15 cellular contexts compared by ENCODE assay signal in genomic region chr1:165409957-165410356, GRCh38. TPM values are rescaled to one million over a fixed set of nuclear protein-coding genes. Genes with fewer than 3 reads are reported as not detected.
DNase-seq lines count a peak whose midpoint lies in the region; ATAC-seq and TF ChIP-seq lines count a peak whose summit lies in the region.
"Had no signal": no experiment of that assay in that cellular context is flagged by ENCODE, and none has a peak within 500 bp of the region (broad histone marks: within the 10 kb centered on the region; RNA-seq: fewer than 3 reads in every experiment).

No MANE protein-coding gene starts in this region.

- H3K27ac ChIP-seq in right atrium auricular region (peak overlapping the region in 1 of 2 donors; percentile 24), left ventricle myocardium inferior (replicated peaks) (peak overlapping the region; percentile 54), lower lobe of right lung (no peak overlapping the region)
- H3K27ac ChIP-seq: BLaER1 had no signal

- H3K4me1 ChIP-seq in right atrium auricular region (peaks cover 0 to 14% of the 10 kb centered on the region in 2 donors), left ventricle myocardium inferior (peaks cover 25% of the 10 kb centered on the region), lower lobe of right lung (no peaks in the 10 kb centered on the region)
- H3K4me1 ChIP-seq: BLaER1, Caco-2 had no signal

- TF ChIP-seq CTCF in right atrium auricular region (IDR thresholded peaks at IDR 0.05) (no peak), left ventricle myocardium inferior (IDR thresholded peaks at IDR 0.05; ENCODE audit: borderline replicate concordance) (no peak), lower lobe of right lung (IDR thresholded peaks at IDR 0.05) (no peak)

- H3K27me3 ChIP-seq in right atrium auricular region, result no peaks in the 10 kb centered on the region
- H3K27me3 ChIP-seq in left ventricle myocardium inferior (ENCODE audit: low read depth), result peaks cover 29% of the 10 kb centered on the region
- no peaks in the 10 kb centered on the region for H3K27me3 ChIP-seq in lower lobe of right lung (ENCODE audit: low read depth)
- H3K27me3 ChIP-seq: BLaER1 had no signal

- H3K4me3 ChIP-seq in right atrium auricular region (no peak overlapping the region), left ventricle myocardium inferior (no peak overlapping the region), lower lobe of right lung (no peak overlapping the region)
- H3K4me3 ChIP-seq: BLaER1, GM23338 had no signal

- intact Hi-C loops in Right ventricle myocardium inferior (cut with DNase I), result loop anchor here (5.0 kb wide), 1 partner anchor 42 kb away; no protein-coding TSS in a partner anchor
- intact Hi-C loops in left ventricle myocardium inferior (cut with micrococcal nuclease), result loop anchor here (5.0 kb wide), 1 partner anchor 182 kb away; no protein-coding TSS in a partner anchor
- intact Hi-C loops in lower lobe of right lung (cut with DNase I), result loop anchor here (10.0 kb wide), 1 partner anchor 505 kb away; no protein-coding TSS in a partner anchor

- no peak for DNase-seq in Right ventricle myocardium inferior (ENCODE audit: missing footprints)
- no peak for DNase-seq in right atrium auricular region (ENCODE audit: low spot score)
- peak; percentile 69 for DNase-seq in cerebellum (ENCODE audit: low spot score)
- no peak for DNase-seq in left ventricle myocardium inferior
- DNase-seq in activated T-cell treated with anti-CD3 and anti-CD28 coated beads, Interleukin-2, amount 50 U/mL, for 48 hours, result no peak
- no peak for DNase-seq in lower lobe of right lung
- DNase-seq: 8988T; AML-193; Caco-2; CD8-positive, alpha-beta memory T cell; DMS79; H7 had no signal

- H3K36me3 ChIP-seq in right atrium auricular region (no peaks in the 10 kb centered on the region), left ventricle myocardium inferior (no peaks in the 10 kb centered on the region), lower lobe of right lung (no peaks in the 10 kb centered on the region)
- H3K36me3 ChIP-seq: BLaER1 had no signal

- H3K9me3 ChIP-seq in right atrium auricular region (no peaks in the 10 kb centered on the region), left ventricle myocardium inferior (replicated peaks) (no peaks in the 10 kb centered on the region), lower lobe of right lung (no peaks in the 10 kb centered on the region)
- H3K9me3 ChIP-seq: BLaER1, Caco-2 had no signal

- ATAC-seq in Right ventricle myocardium inferior, result peak; percentile 94
- ATAC-seq in GM21737 (IDR thresholded peaks at IDR 0.05; ENCODE audit: unreplicated experiment), result no peak
- ATAC-seq in lower lobe of right lung, result no peak
- ATAC-seq: GM23338 had no signal

RNA-seq across cellular contexts. Expression of gene RXRG, which starts 35.0 kb away (rescaled TPM):
- total RNA-seq in Right ventricle myocardium inferior (3.1 TPM), right atrium auricular region (1 to 10 TPM; 1.2 to 3.3 TPM), cerebellum (0.36 TPM), left ventricle myocardium inferior (9.3 TPM), lower lobe of right lung (8.4 TPM)
- total RNA-seq: Caco-2; CD8-positive, alpha-beta memory T cell; GM23338 had no signal

RNA-seq across cellular contexts. Expression of gene LMX1A, which starts 53.4 kb away (rescaled TPM):
- total RNA-seq in Right ventricle myocardium inferior (0.14 TPM), right atrium auricular region (not detected), cerebellum (13.3 TPM), left ventricle myocardium inferior (0.11 TPM), lower lobe of right lung (0.21 TPM)
- total RNA-seq: Caco-2; CD8-positive, alpha-beta memory T cell; GM23338 had no signal

Comparison
In these comparisons a context has a peak if more than half of its experiments do, and no peak if none do; other contexts are left out.
1. RNA of gene LMX1A, which starts 53.4 kb away (total RNA-seq): 13.3 TPM in cerebellum (single experiment); 0.21 TPM in lower lobe of right lung (single experiment), 0.14 TPM in Right ventricle myocardium inferior (single experiment), 0.11 TPM in left ventricle myocardium inferior (single experiment) and not detected in right atrium auricular region; every median in the first group is over 10 times any median in the second.